Comparison of ENCODE assay signal across 1 cellular context in genomic region chr6:46129634-46130505, GRCh38.
TF ChIP-seq lines count a peak whose summit lies in the region.

TSS of gene ENPP4 (plus strand) at chr6:46129989. CDS start at chr6:46139584, 9,595 bp downstream.

TF ChIP-seq in HEK293, 187 proteins besides CTCF, POLR2A, EP300 and RAD21 (continued from another document and continues in another):
- TF ChIP-seq MEIS1 (CRISPR knock-in tag; IDR thresholded peaks at IDR 0.05; ENCODE audit: borderline replicate concordance): no peak
- TF ChIP-seq GLIS2 (tag by site-specific recombination; IDR thresholded peaks at IDR 0.05): peak; percentile 85
- peak; percentile 89 for TF ChIP-seq SCRT2 (tag by site-specific recombination; IDR thresholded peaks at IDR 0.05)
- no peak for TF ChIP-seq ZNF16 (tag by site-specific recombination; IDR thresholded peaks at IDR 0.05; ENCODE audit: low read depth)
- no peak; the same call in 1 of the 2 replicates for TF ChIP-seq ZNF398 (tag by site-specific recombination; IDR thresholded peaks at IDR 0.05)
- no peak for TF ChIP-seq BCL11A (tag by site-specific recombination; IDR thresholded peaks at IDR 0.05; ENCODE audit: low read depth)
- TF ChIP-seq ZNF266 (tag by site-specific recombination; IDR thresholded peaks at IDR 0.05; ENCODE audit: low read depth): no peak
- TF ChIP-seq ZNF184 (tag by site-specific recombination; IDR thresholded peaks at IDR 0.05): no peak
- TF ChIP-seq ZNF335 (tag by site-specific recombination; conservative IDR thresholded peaks at IDR 0.05): peak; percentile 98
- TF ChIP-seq ZNF362 (tag by site-specific recombination; IDR thresholded peaks at IDR 0.05): no peak
- no peak for TF ChIP-seq ZSCAN16 (tag by site-specific recombination; IDR thresholded peaks at IDR 0.05)
- no peak for TF ChIP-seq BCL6B (tag by site-specific recombination; IDR thresholded peaks at IDR 0.05)
- TF ChIP-seq ZSCAN23 (tag by site-specific recombination; IDR thresholded peaks at IDR 0.05): no peak
- TF ChIP-seq ZNF785 (tag by site-specific recombination; IDR thresholded peaks at IDR 0.05): peak; percentile 55; the same call in 1 of the 2 replicates
- peak; percentile 73; the same call in 1 of the 2 replicates for TF ChIP-seq ZNF600 (tag by site-specific recombination; IDR thresholded peaks at IDR 0.05)
- TF ChIP-seq SALL2 (tag by site-specific recombination; IDR thresholded peaks at IDR 0.05; ENCODE audit: borderline replicate concordance): no peak
- peak; percentile 70; the same call in 1 of the 2 replicates for TF ChIP-seq ZBTB10 (tag by site-specific recombination; IDR thresholded peaks at IDR 0.05)
- peak; percentile 44; the same call in 1 of the 2 replicates for TF ChIP-seq PATZ1 (tag by site-specific recombination; IDR thresholded peaks at IDR 0.05)
- no peak for TF ChIP-seq ZNF843 (tag by site-specific recombination; IDR thresholded peaks at IDR 0.05)
- peak; percentile 68; the same call in 1 of the 2 replicates for TF ChIP-seq ZNF76 (tag by site-specific recombination; IDR thresholded peaks at IDR 0.05; ENCODE audit: borderline replicate concordance, low read depth)
- TF ChIP-seq YY1 (tag by site-specific recombination; IDR thresholded peaks at IDR 0.05): no peak
- TF ChIP-seq MZF1 (tag by site-specific recombination; IDR thresholded peaks at IDR 0.05; ENCODE audit: borderline replicate concordance): 0 out of 2 replicates have a peak, but pooled peaks have one; percentile 56
- TF ChIP-seq ZNF580 (tag by site-specific recombination; IDR thresholded peaks at IDR 0.05): peak; percentile 35; the same call in 1 of the 2 replicates
- no peak for TF ChIP-seq EGR2 (tag by site-specific recombination; IDR thresholded peaks at IDR 0.05; ENCODE audit: low read depth)
- 0 out of 2 replicates have a peak, but pooled peaks have one; percentile 74 for TF ChIP-seq ZNF777 (tag by site-specific recombination; IDR thresholded peaks at IDR 0.05; ENCODE audit: borderline replicate concordance)
- TF ChIP-seq ZIC2 (tag by site-specific recombination; IDR thresholded peaks at IDR 0.05): no peak; the same call in 1 of the 2 replicates
- no peak for TF ChIP-seq ZNF138 (tag by site-specific recombination; IDR thresholded peaks at IDR 0.05; ENCODE audit: borderline replicate concordance)
- TF ChIP-seq ZSCAN18 (tag by site-specific recombination; IDR thresholded peaks at IDR 0.05): no peak
- peak; percentile 84 for TF ChIP-seq ZNF610 (tag by site-specific recombination; IDR thresholded peaks at IDR 0.05; ENCODE audit: borderline replicate concordance)
- no peak for TF ChIP-seq ZNF155 (tag by site-specific recombination; IDR thresholded peaks at IDR 0.05)
- TF ChIP-seq ZBTB11 (tag by site-specific recombination; conservative IDR thresholded peaks at IDR 0.05; ENCODE audit: low read depth): peak; percentile 94
- TF ChIP-seq ZNF514 (tag by site-specific recombination; IDR thresholded peaks at IDR 0.05): no peak
- peak; percentile 46; the same call in 1 of the 2 replicates for TF ChIP-seq ZNF366 (tag by site-specific recombination; conservative IDR thresholded peaks at IDR 0.05)
- TF ChIP-seq INSM2 (tag by site-specific recombination; IDR thresholded peaks at IDR 0.05): no peak
- peak; percentile 98 for TF ChIP-seq ZNF10 (tag by site-specific recombination; IDR thresholded peaks at IDR 0.05)
- TF ChIP-seq PBX3 (CRISPR knock-in tag; IDR thresholded peaks at IDR 0.05): 0 out of 2 replicates have a peak, but pooled peaks have one; percentile 72
- 0 out of 2 replicates have a peak, but pooled peaks have one; percentile 24 for TF ChIP-seq ZNF391 (tag by site-specific recombination; IDR thresholded peaks at IDR 0.05; ENCODE audit: borderline replicate concordance, low read depth)
- TF ChIP-seq ZNF830 (tag by site-specific recombination; IDR thresholded peaks at IDR 0.05; ENCODE audit: low read depth): no peak
- TF ChIP-seq ZSCAN30 (tag by site-specific recombination; IDR thresholded peaks at IDR 0.05): peak; percentile 26; the same call in 1 of the 2 replicates
- TF ChIP-seq ZNF18 (tag by site-specific recombination; IDR thresholded peaks at IDR 0.05): peak; percentile 51; the same call in 1 of the 2 replicates
- TF ChIP-seq ZNF140 (tag by site-specific recombination; IDR thresholded peaks at IDR 0.05): no peak
